ENCODE assay signal across 8 cellular contexts in genomic region chr10:91632671-91633550, GRCh38. TPM values are rescaled to one million over a fixed set of nuclear protein-coding genes. Genes with fewer than 3 reads are reported as not detected.
DNase-seq lines count a peak whose midpoint lies in the region; TF ChIP-seq lines count a peak whose summit lies in the region.

TSS of gene PPP1R3C (minus strand) at chr10:91633071. CDS start at chr10:91632969, 102 bp downstream.

- H3K27ac ChIP-seq in HEK293 (ENCODE audit: extremely low read depth, low read depth, low read length), result no peak within 1 kb of the TSS

- DNase-seq in GDM1 (lab: John Stamatoyannopoulos, UW), result peak; percentile 43
- DNase-seq in NCI-H1930 (lab: John Stamatoyannopoulos, UW), result peak; percentile 67 to 85
- peak; percentile 48 for DNase-seq in activated CD4-positive, alpha-beta T cell treated with anti-CD3 and anti-CD28 coated beads, Interleukin-2, amount 10 ng/mL, durations not matched to agents 7 days and 5 days
- DNase-seq in kidney tubule cell (ENCODE audit: low spot score), result peak; percentile 95
- DNase-seq in stimulated activated CD4-positive, alpha-beta T cell treated with anti-CD3 and anti-CD28 coated beads, Interleukin-12 subunit alpha, Interleukin-12 subunit beta, amount 100 ng/mL, for 48 hours (ENCODE audit: low read depth in 2 of 3, low spot score in 1 of 3), result peak; percentile 35 to 50 (median 41)
- no peak for DNase-seq in NK-92 (lab: John Stamatoyannopoulos, UW; ENCODE audit: unreplicated experiment)

- intact Hi-C loops in dendritic cell treated with granulocyte-macrophage colony-stimulating factor and Interleukin-4, amounts not matched to agents 40 ng/mL and 50 ng/mL, for 4 days (cut with micrococcal nuclease), result loop anchor here (10.0 kb wide), 1 partner anchor 272 kb away; the partner anchor contains the start of gene FGFBP3

- CTCF ChIA-PET in HEK293 (lab: Yijun Ruan, JAX), result interaction anchor here (0.5 to 2.3 kb wide), 8 partner anchors 19 to 334 kb away, joined by 3 to 9 read pairs (median 3); no protein-coding TSS in a partner anchor
- CTCF ChIA-PET in activated CD4-positive, alpha-beta T cell treated with anti-CD3 and anti-CD28 coated beads, Interleukin-2, amount 10 ng/mL, durations not matched to agents 7 days and 5 days (lab: Charles Lee), result interaction anchor here (1.1 to 2.9 kb wide), 4 partner anchors 11 to 335 kb away, joined by 3 to 7 read pairs (median 4); no protein-coding TSS in a partner anchor

- no peaks in the 10 kb centered on the region for H3K9me3 ChIP-seq in HEK293 (ENCODE audit: control insufficient read depth, insufficient read depth, low read depth, low read length)

- no peaks in the 10 kb centered on the region for H3K9me3 Mint-ChIP-seq in activated CD4-positive, alpha-beta T cell treated with anti-CD3 and anti-CD28 coated beads, Interleukin-2, amount 10 ng/mL, durations not matched to agents 7 days and 5 days
- H3K9me3 Mint-ChIP-seq in dendritic cell treated with granulocyte-macrophage colony-stimulating factor and Interleukin-4, amounts not matched to agents 40 ng/mL and 50 ng/mL, for 4 days, result no peaks in the 10 kb centered on the region

- peak within 1 kb of the TSS; percentile 62 for H3K4me3 Mint-ChIP-seq in activated CD4-positive, alpha-beta T cell treated with anti-CD3 and anti-CD28 coated beads, Interleukin-2, amount 10 ng/mL, durations not matched to agents 7 days and 5 days
- peak within 1 kb of the TSS; percentile 67 for H3K4me3 Mint-ChIP-seq in dendritic cell treated with granulocyte-macrophage colony-stimulating factor and Interleukin-4, amounts not matched to agents 40 ng/mL and 50 ng/mL, for 4 days

- no peak for TF ChIP-seq CTCF in HEK293 (tag by site-specific recombination; IDR thresholded peaks at IDR 0.05)

- H3K4me1 ChIP-seq in HEK293 (ENCODE audit: control insufficient read depth, insufficient read depth, low read length), result no peaks in the 10 kb centered on the region

- POLR2A ChIA-PET in HEK293 (lab: Yijun Ruan, JAX), result interaction anchor here (1.2 to 1.4 kb wide), 2 partner anchors 20 to 36 kb away, joined by 3 read pairs; no protein-coding TSS in a partner anchor
- POLR2A ChIA-PET in activated CD4-positive, alpha-beta T cell treated with anti-CD3 and anti-CD28 coated beads, Interleukin-2, amount 10 ng/mL, durations not matched to agents 7 days and 5 days (lab: Charles Lee), result no interaction called here

- no peaks in the 10 kb centered on the region for H3K36me3 Mint-ChIP-seq in activated CD4-positive, alpha-beta T cell treated with anti-CD3 and anti-CD28 coated beads, Interleukin-2, amount 10 ng/mL, durations not matched to agents 7 days and 5 days (ENCODE audit: low read depth)
- H3K36me3 Mint-ChIP-seq in dendritic cell treated with granulocyte-macrophage colony-stimulating factor and Interleukin-4, amounts not matched to agents 40 ng/mL and 50 ng/mL, for 4 days (ENCODE audit: low read depth), result no peaks in the 10 kb centered on the region

- peaks cover 10% of the 10 kb centered on the region for H3K4me1 Mint-ChIP-seq in activated CD4-positive, alpha-beta T cell treated with anti-CD3 and anti-CD28 coated beads, Interleukin-2, amount 10 ng/mL, durations not matched to agents 7 days and 5 days
- H3K4me1 Mint-ChIP-seq in dendritic cell treated with granulocyte-macrophage colony-stimulating factor and Interleukin-4, amounts not matched to agents 40 ng/mL and 50 ng/mL, for 4 days (ENCODE audit: low read depth), result peaks cover 8% of the 10 kb centered on the region

- no peaks in the 10 kb centered on the region for H3K36me3 ChIP-seq in HEK293 (ENCODE audit: control insufficient read depth in 2 of 2, insufficient read depth in 1 of 2, low read length in 2 of 2)

- no peak within 1 kb of the TSS for H3K27ac Mint-ChIP-seq in activated CD4-positive, alpha-beta T cell treated with anti-CD3 and anti-CD28 coated beads, Interleukin-2, amount 10 ng/mL, durations not matched to agents 7 days and 5 days
- no peak within 1 kb of the TSS for H3K27ac Mint-ChIP-seq in dendritic cell treated with granulocyte-macrophage colony-stimulating factor and Interleukin-4, amounts not matched to agents 40 ng/mL and 50 ng/mL, for 4 days

- H3K27me3 Mint-ChIP-seq in activated CD4-positive, alpha-beta T cell treated with anti-CD3 and anti-CD28 coated beads, Interleukin-2, amount 10 ng/mL, durations not matched to agents 7 days and 5 days, result peaks cover 53% of the 10 kb centered on the region
- peaks cover 39% of the 10 kb centered on the region for H3K27me3 Mint-ChIP-seq in dendritic cell treated with granulocyte-macrophage colony-stimulating factor and Interleukin-4, amounts not matched to agents 40 ng/mL and 50 ng/mL, for 4 days

- H3K4me3 ChIP-seq in HEK293 (ENCODE audit: low read depth, low read length), result peak within 1 kb of the TSS; percentile 5; the same call in 1 of the 2 replicates

TF ChIP-seq in HEK293, 187 proteins besides CTCF, POLR2A, EP300 and RAD21 (continues in another document):
- TF ChIP-seq ZSCAN4 (tag by site-specific recombination; IDR thresholded peaks at IDR 0.05), result no peak
- no peak for TF ChIP-seq YY2 (tag by site-specific recombination; IDR thresholded peaks at IDR 0.05)
- TF ChIP-seq ZNF518A (tag by site-specific recombination; conservative IDR thresholded peaks at IDR 0.05; ENCODE audit: low read depth), result no peak
- no peak for TF ChIP-seq ZNF792 (tag by site-specific recombination; IDR thresholded peaks at IDR 0.05)
- TF ChIP-seq ZNF24 (tag by site-specific recombination; IDR thresholded peaks at IDR 0.05), result no peak
- no peak for TF ChIP-seq ZNF350 (tag by site-specific recombination; IDR thresholded peaks at IDR 0.05)
- no peak for TF ChIP-seq ZSCAN16 (tag by site-specific recombination; IDR thresholded peaks at IDR 0.05)
- TF ChIP-seq ZFP41 (tag by site-specific recombination; IDR thresholded peaks at IDR 0.05; ENCODE audit: borderline replicate concordance), result no peak
- TF ChIP-seq ZNF274 (IDR thresholded peaks at IDR 0.05; ENCODE audit: low read length), result no peak
- TF ChIP-seq ZNF274 (tag by site-specific recombination; IDR thresholded peaks at IDR 0.05; ENCODE audit: borderline replicate concordance), result no peak

RNA-seq across cellular contexts. Expression of gene PPP1R3C, which starts in this region (rescaled TPM):
- total RNA-seq in activated CD4-positive, alpha-beta T cell treated with anti-CD3 and anti-CD28 coated beads, Interleukin-2, amount 10 ng/mL, durations not matched to agents 7 days and 5 days, result not detected

Comparison
In these comparisons a context has a peak if more than half of its experiments do, and no peak if none do; other contexts are left out.
1. Peak in DNase-seq in activated CD4-positive, alpha-beta T cell treated with anti-CD3 and anti-CD28 coated beads, Interleukin-2, amount 10 ng/mL, durations not matched to agents 7 days and 5 days; RNA of the gene not detected or under 1 TPM.